37 cellular contexts compared by ENCODE assay signal in genomic region chr13:28159057-28159456, GRCh38. TPM values are rescaled to one million over a fixed set of nuclear protein-coding genes. Genes with fewer than 3 reads are reported as not detected.
A peak's percentile ranks its signal among the peaks of the same experiment; 100 is the strongest.
DNase-seq lines count a peak whose midpoint lies in the region; ATAC-seq, FAIRE-seq and TF ChIP-seq lines count a peak whose summit lies in the region.
"Had no signal": no experiment of that assay in that cellular context is flagged by ENCODE, and none has a peak within 500 bp of the region (broad histone marks: within the 10 kb centered on the region; RNA-seq: fewer than 3 reads in every experiment).

No MANE protein-coding gene starts in this region.

- H3K9me3 Mint-ChIP-seq in activated CD4-positive, alpha-beta T cell treated with anti-CD3 and anti-CD28 coated beads, Interleukin-2, amount 10 ng/mL, durations not matched to agents 24 days and 14 days: peaks cover 5% of the 10 kb centered on the region
- peaks cover 12% of the 10 kb centered on the region for H3K9me3 Mint-ChIP-seq in activated CD8-positive, alpha-beta memory T cell treated with anti-CD3 and anti-CD28 coated beads, Interleukin-2, amount 10 ng/mL, durations not matched to agents 7 days and 5 days (ENCODE audit: low read depth)

- no peak overlapping the region for H3K4me3 ChIP-seq in HEK293 (ENCODE audit: low read depth, low read length)
- H3K4me3 ChIP-seq in K562: no peak overlapping the region
- H3K4me3 ChIP-seq: A549; BLaER1; BLaER1 treated with 17β-estradiol and CSF1 and Interleukin-3, amounts not matched to agents 10 nM and 100 nM had no signal

- TF ChIP-seq POLR2A in K562 (conservative IDR thresholded peaks at IDR 0.05): no peak

- no peak for FAIRE-seq in K562 (lab: Jason Lieb, UNC)
- FAIRE-seq: A204.1, A549, D721Med had no signal

- intact Hi-C loops in activated CD4-positive, alpha-beta T cell treated with anti-CD3 and anti-CD28 coated beads, Interleukin-2, amount 10 ng/mL, durations not matched to agents 24 days and 14 days (cut with micrococcal nuclease): no loop called here
- intact Hi-C loops in K562 (cut with micrococcal nuclease): no loop called here

- ATAC-seq in K562 (no peak), GM21619 (IDR thresholded peaks at IDR 0.05; ENCODE audit: unreplicated experiment) (no peak)
- ATAC-seq in activated CD8-positive, alpha-beta memory T cell treated with anti-CD3 and anti-CD28 coated beads, Interleukin-2, amount 10 ng/mL, durations not matched to agents 7 days and 5 days: no peak
- ATAC-seq: A549; CD8-positive, alpha-beta T cell had no signal

- peaks cover 47% of the 10 kb centered on the region for H3K79me2 ChIP-seq in K562 (ENCODE audit: control insufficient read depth, insufficient read depth, low read length)

- H3K4me1 Mint-ChIP-seq in activated CD4-positive, alpha-beta T cell treated with anti-CD3 and anti-CD28 coated beads, Interleukin-2, amount 10 ng/mL, durations not matched to agents 24 days and 14 days: peaks cover 2% of the 10 kb centered on the region
- peaks cover 6% of the 10 kb centered on the region for H3K4me1 Mint-ChIP-seq in activated CD8-positive, alpha-beta memory T cell treated with anti-CD3 and anti-CD28 coated beads, Interleukin-2, amount 10 ng/mL, durations not matched to agents 7 days and 5 days

- H2AFZ ChIP-seq in K562 (ENCODE audit: low read depth, low read length): no peak overlapping the region

- H3K9ac ChIP-seq in K562 (ENCODE audit: insufficient read depth in 1 of 2, low read depth in 2 of 2, low read length in 2 of 2): no peak overlapping the region
- H3K9ac ChIP-seq: BLaER1; BLaER1 treated with 17β-estradiol and CSF1 and Interleukin-3, amounts not matched to agents 10 nM and 100 nM had no signal

- peak; percentile 37 for DNase-seq in activated CD4-positive, alpha-beta T cell treated with anti-CD3 and anti-CD28 coated beads, Interleukin-2, amount 10 ng/mL, durations not matched to agents 24 days and 14 days
- no peak for DNase-seq in activated CD4-positive, alpha-beta T cell treated with anti-CD3 and anti-CD28 coated beads for 48 hours
- DNase-seq in K562 (ENCODE audit: extremely low read depth in 1 of 4, low spot score in 3 of 4): no peak
- no peak for DNase-seq in activated CD8-positive, alpha-beta memory T cell treated with anti-CD3 and anti-CD28 coated beads, Interleukin-2, amount 10 ng/mL, durations not matched to agents 7 days and 5 days
- DNase-seq: 8988T; ACHN; AML-193; BE2C; C1 segment of cervical spinal cord; Caco-2; Calu3; CD4-positive, alpha-beta memory T cell; CD4-positive, alpha-beta T cell; CD4-positive, CD25-positive, alpha-beta regulatory T cell; CD8-positive, alpha-beta memory T cell; CD8-positive, alpha-beta T cell; COR-L47; DMS 273 treated with DMSO at 0.1 percent for 48 hours; DMS153; DMS53; DMS79; DMS79 treated with DMSO at 0.1 percent for 48 hours; DND-41; EL had no signal

- TF ChIP-seq EP300 in K562 (IDR thresholded peaks at IDR 0.05; ENCODE audit: low read length): no peak

- H3K27ac ChIP-seq in HEK293 (ENCODE audit: extremely low read depth, low read depth, low read length): no peak overlapping the region
- H3K27ac ChIP-seq in K562 (ENCODE audit: extremely low read depth, low read depth, low read length): no peak overlapping the region
- H3K27ac ChIP-seq: 22Rv1; A549; BLaER1; BLaER1 treated with 17β-estradiol and CSF1 and Interleukin-3, amounts not matched to agents 10 nM and 100 nM; C4-2B had no signal

- H3K27ac Mint-ChIP-seq in activated CD4-positive, alpha-beta T cell treated with anti-CD3 and anti-CD28 coated beads, Interleukin-2, amount 10 ng/mL, durations not matched to agents 24 days and 14 days: no peak overlapping the region
- H3K27ac Mint-ChIP-seq in activated CD8-positive, alpha-beta memory T cell treated with anti-CD3 and anti-CD28 coated beads, Interleukin-2, amount 10 ng/mL, durations not matched to agents 7 days and 5 days: no peak overlapping the region
- H3K27ac Mint-ChIP-seq: B cell; CD4-positive, alpha-beta memory T cell; CD4-positive, alpha-beta T cell; CD8-positive, alpha-beta memory T cell; CD8-positive, alpha-beta T cell had no signal

- CTCF ChIA-PET in HEK293 (lab: Yijun Ruan, JAX) (no interaction called here), K562 (lab: Yijun Ruan, JAX; ENCODE audit: low intra/inter-chr PET ratio) (no interaction called here)
- CTCF ChIA-PET in activated CD8-positive, alpha-beta memory T cell treated with anti-CD3 and anti-CD28 coated beads, Interleukin-2, amount 10 ng/mL, durations not matched to agents 7 days and 5 days (lab: Charles Lee): no interaction called here

- H3K27me3 Mint-ChIP-seq in activated CD4-positive, alpha-beta T cell treated with anti-CD3 and anti-CD28 coated beads, Interleukin-2, amount 10 ng/mL, durations not matched to agents 24 days and 14 days: no peaks in the 10 kb centered on the region
- no peaks in the 10 kb centered on the region for H3K27me3 Mint-ChIP-seq in activated CD8-positive, alpha-beta memory T cell treated with anti-CD3 and anti-CD28 coated beads, Interleukin-2, amount 10 ng/mL, durations not matched to agents 7 days and 5 days
- H3K27me3 Mint-ChIP-seq: B cell; CD4-positive, alpha-beta memory T cell; CD4-positive, alpha-beta T cell; CD4-positive, CD25-positive, alpha-beta regulatory T cell had no signal

- no peaks in the 10 kb centered on the region for H3K27me3 ChIP-seq in K562 (ENCODE audit: control insufficient read depth in 2 of 2, insufficient read depth in 2 of 2, low read length in 2 of 2)
- H3K27me3 ChIP-seq: BE2C; BLaER1; BLaER1 treated with 17β-estradiol and CSF1 and Interleukin-3, amounts not matched to agents 10 nM and 100 nM had no signal

- peaks cover 26% of the 10 kb centered on the region for H3K36me3 Mint-ChIP-seq in activated CD4-positive, alpha-beta T cell treated with anti-CD3 and anti-CD28 coated beads, Interleukin-2, amount 10 ng/mL, durations not matched to agents 24 days and 14 days (ENCODE audit: low read depth)
- peaks cover 32% of the 10 kb centered on the region for H3K36me3 Mint-ChIP-seq in activated CD8-positive, alpha-beta memory T cell treated with anti-CD3 and anti-CD28 coated beads, Interleukin-2, amount 10 ng/mL, durations not matched to agents 7 days and 5 days

- BruUV-seq in K562 (replicated peaks; lab: Mats Ljungman, UMichigan): no TSS peak

- no peak for TF ChIP-seq CTCF in HEK293 (tag by site-specific recombination; IDR thresholded peaks at IDR 0.05)
- TF ChIP-seq CTCF in K562 (IDR thresholded peaks at IDR 0.05 in 2 of 3, conservative IDR thresholded peaks at IDR 0.05 in 1 of 3; ENCODE audit: insufficient read depth in 2 of 3, low read depth in 1 of 3, low read length in 3 of 3): no peak

- H4K20me1 ChIP-seq in K562 (replicated peaks; ENCODE audit: control insufficient read depth, insufficient read depth, low read length): no peaks in the 10 kb centered on the region; the same call in 1 of the 2 replicates

- POLR2A ChIA-PET in HEK293 (lab: Yijun Ruan, JAX) (no interaction called here), K562 (lab: Yijun Ruan, JAX) (interaction anchor here (1.7 kb wide), 1 partner anchor 20 kb away, joined by 5 read pairs; no protein-coding TSS in a partner anchor)

- H3K4me3 Mint-ChIP-seq in activated CD4-positive, alpha-beta T cell treated with anti-CD3 and anti-CD28 coated beads, Interleukin-2, amount 10 ng/mL, durations not matched to agents 24 days and 14 days: no peak overlapping the region
- no peak overlapping the region for H3K4me3 Mint-ChIP-seq in activated CD8-positive, alpha-beta memory T cell treated with anti-CD3 and anti-CD28 coated beads, Interleukin-2, amount 10 ng/mL, durations not matched to agents 7 days and 5 days
- H3K4me3 Mint-ChIP-seq: B cell; CD14-positive monocyte; CD4-positive, alpha-beta T cell; CD8-positive, alpha-beta T cell had no signal

- H3K36me3 ChIP-seq in HEK293 (ENCODE audit: control insufficient read depth in 2 of 2, insufficient read depth in 1 of 2, low read length in 2 of 2) (no peaks in the 10 kb centered on the region; a peak in 1 of 3 replicates), K562 (ENCODE audit: control insufficient read depth, insufficient read depth, low read length) (peaks cover 1% of the 10 kb centered on the region; the same call in 1 of the 3 replicates)
- H3K36me3 ChIP-seq: BE2C had no signal

- H3K9me3 ChIP-seq in HEK293 (ENCODE audit: control insufficient read depth, insufficient read depth, low read depth, low read length): no peaks in the 10 kb centered on the region
- H3K9me3 ChIP-seq in K562 (replicated peaks; ENCODE audit: control insufficient read depth, insufficient read depth, low read depth, low read length): peaks cover 2% of the 10 kb centered on the region; the same call in 1 of the 2 replicates
- H3K9me3 ChIP-seq: BE2C had no signal

- no peak for TF ChIP-seq RAD21 in K562 (CRISPR knock-in tag; conservative IDR thresholded peaks at IDR 0.05 in 1 of 2, IDR thresholded peaks at IDR 0.05 in 1 of 2)

- in situ Hi-C loops in K562 (cut with MboI): no loop called here

- no peak overlapping the region for H3K4me2 ChIP-seq in K562 (ENCODE audit: insufficient read depth, low read length)
- H3K4me2 ChIP-seq: A549; BLaER1; BLaER1 treated with 17β-estradiol and CSF1 and Interleukin-3, amounts not matched to agents 10 nM and 100 nM had no signal

- H3K4me1 ChIP-seq in HEK293 (ENCODE audit: control insufficient read depth, insufficient read depth, low read length) (peaks cover 3% of the 10 kb centered on the region; the same call in 1 of the 2 replicates), K562 (replicated peaks in 1 of 2; ENCODE audit: control insufficient read depth in 2 of 2, insufficient read depth in 2 of 2, low read length in 2 of 2) (peaks cover 4 to 13% of the 10 kb centered on the region in 2 experiments; a peak in 3 of 5 replicates)
- H3K4me1 ChIP-seq: BE2C had no signal

- no peaks in the 10 kb centered on the region for H3K9me1 ChIP-seq in K562 (ENCODE audit: control insufficient read depth, insufficient read depth, low read length)

- WGBS in K562 (ENCODE audit: insufficient coverage, low coverage, missing lambda C conversion rate): 100% methylated on average over 2 of the region's 4 CpGs

RNA-seq across cellular contexts. Expression of gene PAN3, which starts 20.7 kb away (rescaled TPM):
- 31.2 and 32.7 TPM in 2 replicates for total RNA-seq in activated CD4-positive, alpha-beta T cell treated with anti-CD3 and anti-CD28 coated beads, Interleukin-2, amount 10 ng/mL, durations not matched to agents 24 days and 14 days
- 33.0 and 65.7 TPM in 2 replicates for total RNA-seq in K562 (2011; cell fraction: chromatin; rRNA removed; ENCODE audit: low replicate concordance)
- total RNA-seq in K562 (2011; cell fraction: nucleolus; rRNA removed): 13.7 and 18.9 TPM in 2 replicates
- total RNA-seq in K562 (2011; cell fraction: nucleoplasm; rRNA removed): 28.7 and 32.1 TPM in 2 replicates
- total RNA-seq in K562 (2014; rRNA removed) (7.2 and 8.5 TPM in 2 replicates), K562 (2014; rRNA removed; fragmentation: Illumina TruSeq; extraction: Trizol) (12.1 and 14.2 TPM in 2 replicates), K562 (2015; rRNA removed; fragmentation: Illumina TruSeq; extraction: Trizol) (10.4 and 12.3 TPM in 2 replicates), K562 (2021) (17.0 and 19.9 TPM in 2 replicates)
- polyA plus RNA-seq in K562 (2011; rRNA removed) (14.3 and 16.6 TPM in 2 replicates), K562 (2014; fragmentation: Illumina TruSeq; extraction: Trizol) (8.8 and 10.1 TPM in 2 replicates), K562 (2014; fragmentation: Nextera tagmentation; extraction: Ambion mirVana) (10 to 100 TPM in 1 of 2 experiments, 1 to 10 TPM in 1; 9.3 to 11.6 TPM), K562 (2014; rRNA removed) (7.8 and 8.3 TPM in 2 replicates)
- 5.3 and 8.3 TPM in 2 replicates for polyA plus RNA-seq in K562 (2011; cell fraction: cytosol; rRNA removed)
- 18.7 and 20.3 TPM in 2 replicates for polyA plus RNA-seq in K562 (2011; cell fraction: nucleus; rRNA removed)
- polyA plus RNA-seq in K562 (2012): 7.8 and 8.0 TPM in 2 replicates
- 50.8 and 52.0 TPM in 2 replicates for polyA minus RNA-seq in K562 (2011; rRNA and poly(A)+ RNA removed)
- 13.2 and 17.2 TPM in 2 replicates for polyA minus RNA-seq in K562 (2011; cell fraction: cytosol; rRNA and poly(A)+ RNA removed)
- 22.5 and 33.0 TPM in 2 replicates for polyA minus RNA-seq in K562 (2011; cell fraction: nucleus; rRNA and poly(A)+ RNA removed)
- 10 to 100 TPM; 34.1 to 40.7 TPM for total RNA-seq in activated CD8-positive, alpha-beta memory T cell treated with anti-CD3 and anti-CD28 coated beads, Interleukin-2, amount 10 ng/mL, durations not matched to agents 7 days and 5 days

RNA-seq across cellular contexts. Expression of gene FLT3, which starts 58.7 kb away (rescaled TPM):
- not detected in 2 replicates for total RNA-seq in activated CD4-positive, alpha-beta T cell treated with anti-CD3 and anti-CD28 coated beads, Interleukin-2, amount 10 ng/mL, durations not matched to agents 24 days and 14 days
- total RNA-seq in K562 (2011; cell fraction: chromatin; rRNA removed; ENCODE audit: low replicate concordance): not detected in 2 replicates
- total RNA-seq in K562 (2011; cell fraction: nucleolus; rRNA removed): not detected in 2 replicates
- not detected in 2 replicates for total RNA-seq in K562 (2011; cell fraction: nucleoplasm; rRNA removed)
- total RNA-seq in K562 (2014; rRNA removed) (not detected in 2 replicates), K562 (2014; rRNA removed; fragmentation: Illumina TruSeq; extraction: Trizol) (not detected in 2 replicates), K562 (2015; rRNA removed; fragmentation: Illumina TruSeq; extraction: Trizol) (not detected in 2 replicates), K562 (2021) (not detected in 2 replicates)
- polyA plus RNA-seq in K562 (2011; rRNA removed) (not detected in 2 replicates), K562 (2014; fragmentation: Illumina TruSeq; extraction: Trizol) (not detected in 2 replicates), K562 (2014; fragmentation: Nextera tagmentation; extraction: Ambion mirVana) (not detected), K562 (2014; rRNA removed) (not detected in 2 replicates)
- not detected in 2 replicates for polyA plus RNA-seq in K562 (2011; cell fraction: cytosol; rRNA removed)
- polyA plus RNA-seq in K562 (2011; cell fraction: nucleus; rRNA removed): not detected in 2 replicates
- polyA plus RNA-seq in K562 (2012): not detected in 2 replicates
- polyA minus RNA-seq in K562 (2011; rRNA and poly(A)+ RNA removed): not detected in 2 replicates
- polyA minus RNA-seq in K562 (2011; cell fraction: cytosol; rRNA and poly(A)+ RNA removed): not detected in 2 replicates
- polyA minus RNA-seq in K562 (2011; cell fraction: nucleus; rRNA and poly(A)+ RNA removed): not detected in 2 replicates
- not detected for total RNA-seq in activated CD8-positive, alpha-beta memory T cell treated with anti-CD3 and anti-CD28 coated beads, Interleukin-2, amount 10 ng/mL, durations not matched to agents 7 days and 5 days
- total RNA-seq: A172; Calu3; CD4-positive, alpha-beta memory T cell; CD8-positive, alpha-beta T cell had no signal
- polyA plus RNA-seq: A549; BJ; CD4-positive, alpha-beta memory T cell; CD4-positive, CD25-positive, alpha-beta regulatory T cell; CD8-positive, alpha-beta memory T cell had no signal
